9 cellular contexts compared by ENCODE assay signal in the genomic region with DNA sequence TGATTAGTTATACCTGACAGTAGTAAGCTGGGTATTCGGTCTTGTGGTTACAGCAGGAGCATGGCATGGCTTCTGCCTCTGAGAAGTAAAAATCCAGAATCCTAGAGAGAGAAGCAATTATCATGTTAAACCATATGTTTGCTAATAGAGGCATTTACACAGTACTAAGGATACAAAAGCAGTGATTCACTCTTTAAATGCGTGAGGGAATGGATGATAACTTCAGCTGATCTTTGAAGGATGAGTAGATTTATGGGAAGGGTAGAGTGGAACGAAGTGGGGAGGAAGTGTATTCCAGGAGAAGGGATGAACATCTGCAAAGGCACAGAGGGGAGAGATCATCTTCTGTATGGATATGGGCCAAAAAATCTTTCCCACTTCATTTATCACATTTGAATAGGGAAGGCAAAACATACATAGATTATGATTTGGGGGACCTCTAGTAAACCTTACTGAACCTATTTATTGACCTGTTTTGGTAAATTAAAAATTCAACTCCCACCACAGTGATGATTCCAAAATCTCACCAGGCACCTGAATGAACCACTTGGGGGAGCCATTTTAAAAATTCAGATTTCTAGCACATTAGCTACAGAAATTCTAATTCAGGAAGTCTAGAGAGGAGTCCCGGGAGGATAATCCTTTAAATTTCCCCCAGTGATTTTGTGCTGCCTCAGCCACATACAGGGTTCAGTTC. TPM values are rescaled to one million over a fixed set of nuclear protein-coding genes. Genes with fewer than 3 reads are reported as not detected.
DNase-seq lines count a peak whose midpoint lies in the region; ATAC-seq and TF ChIP-seq lines count a peak whose summit lies in the region.
"Had no signal": no experiment of that assay in that cellular context is flagged by ENCODE, and none has a peak within 500 bp of the region (broad histone marks: within the 10 kb centered on the region; RNA-seq: fewer than 3 reads in every experiment).

No MANE protein-coding gene starts in this region.

- H3K4me2 ChIP-seq in OCI-LY1 (ENCODE audit: low read length) (no peak overlapping the region), mesenchymal stem cell (ENCODE audit: low read length, poor library complexity, severe bottlenecking) (no peak overlapping the region)

- peak overlapping the region; percentile 9 for H2AK5ac ChIP-seq in mesenchymal stem cell (ENCODE audit: low read length, severe bottlenecking)

- H3K27me3 ChIP-seq in OCI-LY1 (ENCODE audit: insufficient read depth, low read length) (no peaks in the 10 kb centered on the region), mesenchymal stem cell (ENCODE audit: control insufficient read depth in 1 of 2, insufficient read depth in 1 of 2, low read length in 2 of 2) (no peaks in the 10 kb centered on the region)
- H3K27me3 ChIP-seq in effector memory CD4-positive, alpha-beta T cell (replicated peaks; ENCODE audit: control insufficient read depth, insufficient read depth, low read length, poor library complexity, severe bottlenecking): no peaks in the 10 kb centered on the region

- H4K91ac ChIP-seq in mesenchymal stem cell (ENCODE audit: low read length): no peak overlapping the region

- H3K23ac ChIP-seq in mesenchymal stem cell (ENCODE audit: low read length in 2 of 2): no peak overlapping the region

- H3K4me1 ChIP-seq in OCI-LY1 (ENCODE audit: insufficient read depth, low read length, severe bottlenecking) (peaks cover 33% of the 10 kb centered on the region), mesenchymal stem cell (ENCODE audit: control insufficient read depth, insufficient read depth, low read depth, low read length) (peaks cover 4% of the 10 kb centered on the region)
- H3K4me1 ChIP-seq in effector memory CD4-positive, alpha-beta T cell (ENCODE audit: control insufficient read depth, insufficient read depth, low read length, poor library complexity, severe bottlenecking): no peaks in the 10 kb centered on the region

- no peak overlapping the region; the same call in 1 of the 2 replicates for H2AFZ ChIP-seq in OCI-LY1 (ENCODE audit: low read length)
- H2AFZ ChIP-seq in mesenchymal stem cell (ENCODE audit: low read depth, low read length): no peak overlapping the region

- H4K20me1 ChIP-seq in OCI-LY1 (ENCODE audit: insufficient read depth, low read length): no peaks in the 10 kb centered on the region

- TF ChIP-seq CTCF in OCI-LY1 (IDR thresholded peaks at IDR 0.05; ENCODE audit: low read length): peak; percentile 94

- H3K27ac ChIP-seq in OCI-LY1 (ENCODE audit: low read depth, low read length, poor library complexity, severe bottlenecking): peak overlapping the region; percentile 37
- H3K27ac ChIP-seq in mesenchymal stem cell (ENCODE audit: low read length, poor library complexity, severe bottlenecking): no peak overlapping the region
- no peak overlapping the region for H3K27ac ChIP-seq in effector memory CD4-positive, alpha-beta T cell (ENCODE audit: insufficient read depth, low read length, poor library complexity, severe bottlenecking)

- no peaks in the 10 kb centered on the region for H3K79me2 ChIP-seq in OCI-LY1 (ENCODE audit: insufficient read depth, low read length)

- H2BK12ac ChIP-seq in mesenchymal stem cell (ENCODE audit: low read length in 2 of 2): no peak overlapping the region

- no peak overlapping the region for H2BK5ac ChIP-seq in mesenchymal stem cell (ENCODE audit: low read depth, low read length, poor library complexity, severe bottlenecking)

- H3K79me1 ChIP-seq in mesenchymal stem cell (replicated peaks; ENCODE audit: low read length, poor library complexity, severe bottlenecking): no peaks in the 10 kb centered on the region

- H3K9ac ChIP-seq in OCI-LY1 (ENCODE audit: low read length) (no peak overlapping the region), mesenchymal stem cell (ENCODE audit: low read length) (no peak overlapping the region)

- H3K4me3 ChIP-seq in OCI-LY1 (ENCODE audit: low read depth, low read length, poor library complexity, severe bottlenecking) (no peak overlapping the region), mesenchymal stem cell (ENCODE audit: insufficient read depth in 1 of 2, low read depth in 1 of 2, low read length in 2 of 2) (no peak overlapping the region)
- no peak overlapping the region for H3K4me3 ChIP-seq in effector memory CD4-positive, alpha-beta T cell (ENCODE audit: insufficient read depth, low read depth, low read length, poor library complexity, severe bottlenecking)

- no peaks in the 10 kb centered on the region for H3K9me2 ChIP-seq in OCI-LY1 (ENCODE audit: low read depth, low read length)

- no peak overlapping the region for H2BK120ac ChIP-seq in mesenchymal stem cell (ENCODE audit: low read depth, low read length)

- H3F3A ChIP-seq in OCI-LY1 (ENCODE audit: insufficient read depth, low read length): no peaks in the 10 kb centered on the region

- no peak overlapping the region for H3K4ac ChIP-seq in mesenchymal stem cell (ENCODE audit: low read depth in 1 of 2, low read length in 2 of 2)

- 22% methylated on average over 4 of the region's 4 CpGs for WGBS in mesenchymal stem cell

- H3K36me3 ChIP-seq in OCI-LY1 (ENCODE audit: insufficient read depth, low read length) (no peaks in the 10 kb centered on the region), mesenchymal stem cell (ENCODE audit: control insufficient read depth in 1 of 2, insufficient read depth in 2 of 2, low read depth in 1 of 2, low read length in 2 of 2) (no peaks in the 10 kb centered on the region)
- no peaks in the 10 kb centered on the region for H3K36me3 ChIP-seq in effector memory CD4-positive, alpha-beta T cell (ENCODE audit: control insufficient read depth, insufficient read depth, low read length)

- no peak overlapping the region for H3K14ac ChIP-seq in mesenchymal stem cell (ENCODE audit: low read length in 2 of 2)

- ATAC-seq in GM18508 (IDR thresholded peaks at IDR 0.05; ENCODE audit: insufficient read depth, unreplicated experiment) (peak; percentile 26), HG02610 (IDR thresholded peaks at IDR 0.05; ENCODE audit: unreplicated experiment) (peak; percentile 30)

- H3K9me3 ChIP-seq in OCI-LY1 (ENCODE audit: low read length): no peaks in the 10 kb centered on the region
- no peaks in the 10 kb centered on the region for H3K9me3 ChIP-seq in mesenchymal stem cell (ENCODE audit: control insufficient read depth, low read length)
- no peaks in the 10 kb centered on the region for H3K9me3 ChIP-seq in effector memory CD4-positive, alpha-beta T cell (ENCODE audit: control insufficient read depth, low read length)

- H4K8ac ChIP-seq in mesenchymal stem cell (ENCODE audit: low read length): no peak overlapping the region

- H2BK15ac ChIP-seq in mesenchymal stem cell (ENCODE audit: low read depth, poor library complexity, severe bottlenecking): no peak overlapping the region

- H3K18ac ChIP-seq in mesenchymal stem cell (ENCODE audit: low read depth in 1 of 2, low read length in 2 of 2): peak overlapping the region; percentile 44 to 90

- DNase-seq in mesenchymal stem cell (peak; percentile 64), cortex of kidney (lab: John Stamatoyannopoulos, UW) (no peak), iPS-NIHi7 (ENCODE audit: extremely low spot score) (no peak), T1000 (lab: John Stamatoyannopoulos, UW) (no peak)
- no peak for DNase-seq in effector memory CD4-positive, alpha-beta T cell
- DNase-seq: NCI-H187 treated with DMSO at 0.1 percent for 48 hours had no signal

RNA-seq across cellular contexts. Expression of a gene that starts 35.1 kb away (rescaled TPM):
- 0.47 TPM for polyA plus RNA-seq in mesenchymal stem cell (2013, experiment 1 of 2)
- 0.47 TPM for polyA plus RNA-seq in mesenchymal stem cell (2013, experiment 2 of 2)

RNA-seq across cellular contexts. Expression of a gene that starts 41.2 kb away (rescaled TPM):
- polyA plus RNA-seq in mesenchymal stem cell (2013, experiment 1 of 2): not detected
- 0.04 TPM for polyA plus RNA-seq in mesenchymal stem cell (2013, experiment 2 of 2)
